In genomic region chrX:85375333-85375738, GRCh38 we compare ENCODE assay signal across 21 cellular contexts. TPM values are rescaled to one million over a fixed set of nuclear protein-coding genes. Genes with fewer than 3 reads are reported as not detected.
A peak's percentile ranks its signal among the peaks of the same experiment; 100 is the strongest.
DNase-seq lines count a peak whose midpoint lies in the region; ATAC-seq, FAIRE-seq and TF ChIP-seq lines count a peak whose summit lies in the region.
"Had no signal": no experiment of that assay in that cellular context is flagged by ENCODE, and none has a peak within 500 bp of the region (broad histone marks: within the 10 kb centered on the region; RNA-seq: fewer than 3 reads in every experiment).

No MANE protein-coding gene starts in this region.

- no peak for TF ChIP-seq POLR2A in GM12878 (IDR thresholded peaks at IDR 0.05; ENCODE audit: low read depth, low read length)

- H2AFZ ChIP-seq in GM12878 (ENCODE audit: control insufficient read depth, low read depth, low read length): no peak overlapping the region
- H2AFZ ChIP-seq: PC-9 had no signal

- TF ChIP-seq CTCF in Caco-2 (IDR thresholded peaks at IDR 0.05; ENCODE audit: insufficient read depth in 1 of 2, low read depth in 1 of 2, low read length in 1 of 2, severe bottlenecking in 1 of 2, unreplicated experiment in 1 of 2) (no peak), GM12878 (IDR thresholded peaks at IDR 0.05 in 2 of 3, conservative IDR thresholded peaks at IDR 0.05 in 1 of 3; ENCODE audit: control insufficient read depth in 2 of 3, extremely low read depth in 1 of 3, insufficient read depth in 1 of 3, low read depth in 3 of 3, low read length in 3 of 3) (no peak), mesothelial cell of epicardium (IDR thresholded peaks at IDR 0.05; ENCODE audit: unreplicated experiment) (no peak)

- CTCF ChIA-PET in Caco-2 (lab: Charles Lee) (no interaction called here), GM12878 (lab: Yijun Ruan, JAX) (interaction anchor here (0.9 to 1.3 kb wide), 2 partner anchors 131 to 251 kb away, joined by 3 read pairs; no protein-coding TSS in a partner anchor)

- H3K27ac Mint-ChIP-seq in Caco-2 (ENCODE audit: unreplicated experiment) (peak overlapping the region; percentile 93), mesothelial cell of epicardium (peak overlapping the region; percentile 7)
- H3K27ac Mint-ChIP-seq: dendritic cell treated with granulocyte-macrophage colony-stimulating factor and Interleukin-4, amounts not matched to agents 40 ng/mL and 50 ng/mL, for 4 days; T-helper 17 cell had no signal

- SMC1A ChIA-PET in GM12878 (lab: Charles Lee; ENCODE audit: uncharacterized antibody, unreplicated experiment): interaction anchor here (0.6 to 1.3 kb wide), 2 partner anchors 28 to 264 kb away, joined by 3 read pairs; no protein-coding TSS in a partner anchor

- TF ChIP-seq RAD21 in GM12878 (IDR thresholded peaks at IDR 0.05; ENCODE audit: insufficient read depth, low read depth, low read length): no peak

- H3K27ac ChIP-seq in GM12878 (ENCODE audit: control insufficient read depth, insufficient read depth): no peak overlapping the region
- H3K27ac ChIP-seq: ascending aorta, PC-9, uterus had no signal

- H3K4me3 Mint-ChIP-seq in Caco-2 (ENCODE audit: unreplicated experiment) (peak overlapping the region; percentile 72), mesothelial cell of epicardium (peak overlapping the region; percentile 0)
- H3K4me3 Mint-ChIP-seq: dendritic cell treated with granulocyte-macrophage colony-stimulating factor and Interleukin-4, amounts not matched to agents 40 ng/mL and 50 ng/mL, for 4 days; T-helper 17 cell had no signal

- FAIRE-seq in GM12878 (lab: Jason Lieb, UNC): no peak
- no peak for FAIRE-seq in frontal cortex (lab: Jason Lieb, UNC)
- FAIRE-seq: H54 had no signal

- H3K36me3 ChIP-seq in Caco-2 (ENCODE audit: control insufficient read depth, insufficient read depth, low read length): no peaks in the 10 kb centered on the region; the same call in 1 of the 2 replicates
- H3K36me3 ChIP-seq in GM12878 (ENCODE audit: control insufficient read depth in 2 of 2, insufficient read depth in 2 of 2, low read length in 1 of 2): no peaks in the 10 kb centered on the region
- H3K36me3 ChIP-seq: ascending aorta, uterus had no signal

- H3K9me3 ChIP-seq in Caco-2 (no peaks in the 10 kb centered on the region), GM12878 (replicated peaks; ENCODE audit: control insufficient read depth, insufficient read depth, low read length) (no peaks in the 10 kb centered on the region)
- H3K9me3 ChIP-seq: ascending aorta, uterus had no signal

- ATAC-seq in GM12878: peak; percentile 25
- ATAC-seq: sciatic nerve, T-helper 17 cell had no signal

- no peak for DNase-seq in Caco-2
- DNase-seq in NCI-H1436 (lab: John Stamatoyannopoulos, UW): peak; percentile 83
- no peak for DNase-seq in GM12878 (ENCODE audit: low read depth, low spot score)
- no peak for DNase-seq in mesothelial cell of epicardium (ENCODE audit: low spot score in 2 of 2, unreplicated experiment in 2 of 2)
- DNase-seq in NCI-H2196 (lab: John Stamatoyannopoulos, UW; ENCODE audit: unreplicated experiment): no peak
- DNase-seq in inferior parietal cortex (ENCODE audit: extremely low spot score): no peak
- no peak for DNase-seq in frontal cortex (ENCODE audit: low spot score in 2 of 2)
- no peak for DNase-seq in NCI-H2171 treated with DMSO at 0.1 percent for 48 hours (lab: John Stamatoyannopoulos, UW)
- DNase-seq: activated CD4-positive, CD25-positive, alpha-beta regulatory T cell treated with anti-CD3 and anti-CD28 coated beads, Interleukin-2, amount 50 U/mL, for 72 hours; activated gamma-delta T cell treated with Interleukin-2 at 50 U/mL for 16 hours; AML-193; NCI-H226; PC-9; stimulated activated CD4-positive, alpha-beta T cell treated with anti-CD3 and anti-CD28 coated beads, Interleukin-4, amount 100 ng/mL, for 24 hours; T-helper 17 cell; uterus had no signal

- 6% methylated on average over 5 of the region's 5 CpGs for WGBS in GM12878 (ENCODE audit: insufficient coverage, insufficient replicate concordance, low lambda C conversion rate, missing lambda C conversion rate)

- intact Hi-C loops in Caco-2 (cut with micrococcal nuclease; ENCODE audit: unreplicated experiment): loop anchor here (10.0 kb wide), 1 partner anchor 139 kb away; no protein-coding TSS in a partner anchor
- intact Hi-C loops in GM12878 (cut with micrococcal nuclease; ENCODE audit: unreplicated experiment): loop anchor here (2.0 to 5.0 kb wide), 2 partner anchors 131 to 263 kb away; no protein-coding TSS in a partner anchor

- in situ Hi-C loops in GM12878 (cut with MboI): no loop called here

- H3K4me1 ChIP-seq in Caco-2 (peaks cover 3% of the 10 kb centered on the region; the same call in 1 of the 2 replicates), GM12878 (ENCODE audit: control insufficient read depth, insufficient read depth, low read length) (no peaks in the 10 kb centered on the region)
- H3K4me1 ChIP-seq: ascending aorta, uterus had no signal

- no peaks in the 10 kb centered on the region for H3K27me3 ChIP-seq in Caco-2 (replicated peaks; ENCODE audit: control insufficient read depth, insufficient read depth, low read length)
- no peaks in the 10 kb centered on the region for H3K27me3 ChIP-seq in GM12878 (replicated peaks in 1 of 2; ENCODE audit: control insufficient read depth in 2 of 2, insufficient read depth in 2 of 2, low read length in 1 of 2)
- H3K27me3 ChIP-seq: ascending aorta, uterus had no signal

- no peaks in the 10 kb centered on the region for H4K20me1 ChIP-seq in GM12878 (ENCODE audit: control insufficient read depth, insufficient read depth)

- H3K4me3 ChIP-seq in Caco-2 (ENCODE audit: low read depth, low read length) (peak overlapping the region; percentile 19; the same call in 1 of the 2 replicates), GM12878 (peak overlapping the region; percentile 47)
- H3K4me3 ChIP-seq: ascending aorta, lung, PC-9, uterus had no signal

- BruUV-seq in Caco-2 (replicated peaks; lab: Mats Ljungman, UMichigan): no TSS peak
- no TSS peak for BruUV-seq in GM12878 (replicated peaks; lab: Mats Ljungman, UMichigan)

- H3K9ac ChIP-seq in GM12878 (ENCODE audit: control insufficient read depth, insufficient read depth, low read length): 0 out of 2 replicates have a peak overlapping the region, but pooled peaks have one; percentile 35

- H3K27me3 Mint-ChIP-seq in Caco-2 (ENCODE audit: insufficient read depth, unreplicated experiment) (no peaks in the 10 kb centered on the region), mesothelial cell of epicardium (ENCODE audit: low read depth) (peaks cover 31% of the 10 kb centered on the region)
- H3K27me3 Mint-ChIP-seq: dendritic cell treated with granulocyte-macrophage colony-stimulating factor and Interleukin-4, amounts not matched to agents 40 ng/mL and 50 ng/mL, for 4 days; T-helper 17 cell had no signal

- no peak for TF ChIP-seq EP300 in GM12878 (IDR thresholded peaks at IDR 0.05; ENCODE audit: borderline replicate concordance in 1 of 2, control insufficient read depth in 1 of 2, low read depth in 2 of 2, low read length in 2 of 2)

- H3K9me3 Mint-ChIP-seq in Caco-2 (ENCODE audit: unreplicated experiment) (peaks cover 10% of the 10 kb centered on the region), mesothelial cell of epicardium (peaks cover 26% of the 10 kb centered on the region)
- H3K9me3 Mint-ChIP-seq: dendritic cell treated with granulocyte-macrophage colony-stimulating factor and Interleukin-4, amounts not matched to agents 40 ng/mL and 50 ng/mL, for 4 days had no signal

- RAD21 ChIA-PET in GM12878 (lab: Charles Lee; ENCODE audit: unreplicated experiment): interaction anchor here (0.5 to 1.2 kb wide), 3 partner anchors 19 to 264 kb away, joined by 3 read pairs; no protein-coding TSS in a partner anchor

- H3K4me1 Mint-ChIP-seq in Caco-2 (ENCODE audit: low read depth, unreplicated experiment) (peaks cover 7% of the 10 kb centered on the region), mesothelial cell of epicardium (peaks cover 20% of the 10 kb centered on the region)
- H3K4me1 Mint-ChIP-seq: T-helper 17 cell had no signal

- H3K36me3 Mint-ChIP-seq in Caco-2 (ENCODE audit: insufficient read depth, unreplicated experiment): peaks cover 15% of the 10 kb centered on the region
- H3K36me3 Mint-ChIP-seq in mesothelial cell of epicardium: no peaks in the 10 kb centered on the region

- no peaks in the 10 kb centered on the region; the same call in 1 of the 2 replicates for H3K79me2 ChIP-seq in GM12878 (ENCODE audit: control insufficient read depth, insufficient read depth, low read length)

- H3K4me2 ChIP-seq in GM12878 (ENCODE audit: control insufficient read depth, insufficient read depth): no peak overlapping the region
- H3K4me2 ChIP-seq: PC-9 had no signal

- POLR2A ChIA-PET in Caco-2 (lab: Charles Lee): no interaction called here
- POLR2A ChIA-PET in GM12878 (lab: Charles Lee): no interaction called here

TF ChIP-seq in GM12878, 131 proteins besides CTCF, POLR2A, EP300 and RAD21 (continues in another document):
- TF ChIP-seq ZNF274 (IDR thresholded peaks at IDR 0.05; ENCODE audit: insufficient read depth, insufficient read length) (no peak), NBN (IDR thresholded peaks at IDR 0.05) (no peak)

RNA-seq across cellular contexts. Expression of gene POF1B, which starts 4.1 kb away (rescaled TPM):
- total RNA-seq in Caco-2 (2022): 28.6 and 31.0 TPM in 2 replicates
- total RNA-seq in GM12878 (2013; cell fraction: nucleolus; rRNA removed): 23.0 TPM in 2 replicates
- total RNA-seq in GM12878 (2014; rRNA removed): 0.87 and 0.96 TPM in 2 replicates
- 1.1 TPM in 2 replicates for total RNA-seq in GM12878 (2014; rRNA removed; fragmentation: Illumina TruSeq; extraction: Trizol)
- 0.64 and 1.1 TPM in 2 replicates for total RNA-seq in GM12878 (2021)
- 0.68 TPM for polyA plus RNA-seq in GM12878 (2011; ENCODE audit: low read depth)
- 13.5 and 19.7 TPM in 2 replicates for polyA plus RNA-seq in GM12878 (2011; rRNA removed)
- polyA plus RNA-seq in GM12878 (2011; cell fraction: cytosol; rRNA removed): 6.1 and 8.4 TPM in 2 replicates
- polyA plus RNA-seq in GM12878 (2011; cell fraction: nucleus; rRNA removed): 7.7 and 8.9 TPM in 2 replicates
- polyA plus RNA-seq in GM12878 (2012): 0.97 and 1.6 TPM in 2 replicates
- polyA plus RNA-seq in GM12878 (2014; fragmentation: Illumina TruSeq; extraction: Trizol): 1.0 and 1.2 TPM in 2 replicates
- under 1 TPM; 0.14 to 0.27 TPM for polyA plus RNA-seq in GM12878 (2014; fragmentation: Nextera tagmentation; extraction: Ambion mirVana)
- polyA plus RNA-seq in GM12878 (2014; rRNA removed): 0.41 and 0.48 TPM in 2 replicates
- polyA plus RNA-seq in GM12878 (2016; fragmentation: Nextera tagmentation; extraction: Ambion mirVana): 1 to 10 TPM in 1 of 2 experiments, under 1 TPM in 1; 0.86 to 1.0 TPM
- 19.7 and 21.4 TPM in 2 replicates for polyA minus RNA-seq in GM12878 (2011; rRNA and poly(A)+ RNA removed)
- 7.0 and 7.6 TPM in 2 replicates for polyA minus RNA-seq in GM12878 (2011; cell fraction: cytosol; rRNA and poly(A)+ RNA removed)
- polyA minus RNA-seq in GM12878 (2011; cell fraction: nucleus; rRNA and poly(A)+ RNA removed): 10.2 and 16.0 TPM in 2 replicates
- total RNA-seq in mesothelial cell of epicardium: 1.3 to 1.6 TPM (median 1.5 TPM) in 3 replicates
- under 0.01 TPM for total RNA-seq in frontal cortex
